Comparison of ENCODE assay signal across 1 cellular context in the genomic region with DNA sequence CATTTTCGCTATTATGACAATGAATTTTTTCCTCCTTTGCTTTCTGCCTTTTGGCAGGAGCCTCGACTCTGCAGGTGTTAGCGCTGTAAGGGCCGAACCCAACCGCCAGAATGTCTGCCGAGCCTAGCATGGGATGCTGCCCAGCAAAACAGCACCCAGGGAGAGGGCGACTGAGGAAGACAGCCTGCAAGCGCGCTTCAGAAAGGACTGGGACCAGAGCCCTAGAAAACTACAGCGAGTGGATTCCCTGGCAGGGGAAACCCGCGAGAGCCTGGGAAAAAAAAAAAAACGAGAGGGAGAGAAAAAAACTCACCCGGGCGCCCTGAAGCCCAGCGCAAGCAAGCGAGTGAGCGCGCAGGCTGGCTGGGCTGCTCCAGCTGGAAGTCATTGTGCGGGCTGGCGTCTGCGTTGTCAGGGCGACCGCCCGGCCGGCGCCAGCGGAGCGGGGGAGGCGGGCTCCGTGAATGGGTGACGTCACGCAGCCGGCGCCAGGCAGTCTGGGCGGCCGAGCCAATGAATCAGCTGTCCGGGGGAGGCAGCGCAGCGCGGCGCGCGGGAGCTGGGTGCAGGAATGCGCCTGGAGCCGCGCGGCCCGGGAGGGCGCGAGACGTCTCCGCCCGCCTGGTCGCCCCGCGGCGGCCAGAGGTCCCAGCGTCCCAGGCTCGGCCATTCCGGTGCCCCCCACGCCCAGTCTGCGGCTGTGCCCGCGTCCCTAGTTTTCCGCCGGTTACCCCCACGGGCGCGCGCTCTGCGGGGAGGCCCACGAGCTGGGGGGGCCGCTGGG.
TF ChIP-seq lines count a peak whose summit lies in the region.

No MANE protein-coding gene starts in this region.

TF ChIP-seq in HepG2, 621 proteins besides CTCF, POLR2A, EP300 and RAD21 (continued from another document and continues in another):
- TF ChIP-seq PHB2 (IDR thresholded peaks at IDR 0.05; ENCODE audit: partially characterized antibody), result no peak
- TF ChIP-seq ZNF615 (CRISPR knock-in tag; IDR thresholded peaks at IDR 0.05; ENCODE audit: borderline replicate concordance), result no peak
- TF ChIP-seq MTA1 (CRISPR knock-in tag; IDR thresholded peaks at IDR 0.05; ENCODE audit: borderline replicate concordance), result no peak; the same call in 1 of the 2 replicates
- TF ChIP-seq ZBTB39 (CRISPR knock-in tag; IDR thresholded peaks at IDR 0.05), result 0 out of 2 replicates have a peak, but pooled peaks have one; percentile 7
- no peak for TF ChIP-seq ZNF101 (CRISPR knock-in tag; IDR thresholded peaks at IDR 0.05; ENCODE audit: borderline replicate concordance, low read depth)
- no peak for TF ChIP-seq ZKSCAN1 (IDR thresholded peaks at IDR 0.05; ENCODE audit: low read length)
- peak; percentile 47; the same call in 1 of the 2 replicates for TF ChIP-seq ZNF274 (CRISPR knock-in tag; IDR thresholded peaks at IDR 0.05)
- peak; percentile 83; the same call in 1 of the 2 replicates for TF ChIP-seq SAFB2 (CRISPR knock-in tag; IDR thresholded peaks at IDR 0.05; ENCODE audit: borderline replicate concordance, low read depth)
- no peak for TF ChIP-seq DPF2 (CRISPR knock-in tag; IDR thresholded peaks at IDR 0.05; ENCODE audit: borderline replicate concordance, low read depth)
- TF ChIP-seq IRF2 (CRISPR knock-in tag; IDR thresholded peaks at IDR 0.05), result peak; percentile 65; the same call in 1 of the 2 replicates
- TF ChIP-seq FOSL2 (CRISPR knock-in tag; IDR thresholded peaks at IDR 0.05), result peak; percentile 88
- peak; percentile 17; the same call in 1 of the 2 replicates for TF ChIP-seq MLXIP (CRISPR knock-in tag; IDR thresholded peaks at IDR 0.05; ENCODE audit: borderline replicate concordance)
- TF ChIP-seq NKX3-1 (CRISPR knock-in tag; IDR thresholded peaks at IDR 0.05), result peak; percentile 66; the same call in 1 of the 2 replicates
- 0 out of 2 replicates have a peak, but pooled peaks have one; percentile 27 for TF ChIP-seq NAIF1 (CRISPR knock-in tag; IDR thresholded peaks at IDR 0.05; ENCODE audit: borderline replicate concordance)
- TF ChIP-seq WIZ (CRISPR knock-in tag; IDR thresholded peaks at IDR 0.05), result no peak
- peak; percentile 93 for TF ChIP-seq KLF12 (CRISPR knock-in tag; IDR thresholded peaks at IDR 0.05; ENCODE audit: borderline replicate concordance)
- TF ChIP-seq PAWR (CRISPR knock-in tag; IDR thresholded peaks at IDR 0.05; ENCODE audit: borderline replicate concordance), result no peak; the same call in 1 of the 2 replicates
- no peak; the same call in 1 of the 2 replicates for TF ChIP-seq KLF6 (CRISPR knock-in tag; IDR thresholded peaks at IDR 0.05)
- TF ChIP-seq SP1 (IDR thresholded peaks at IDR 0.05), result no peak
- peak; percentile 44; the same call in 1 of the 2 replicates for TF ChIP-seq SP1 (CRISPR knock-in tag; IDR thresholded peaks at IDR 0.05)
- TF ChIP-seq MXI1 (IDR thresholded peaks at IDR 0.05; ENCODE audit: borderline replicate concordance, low read depth, low read length), result peak; percentile 99
- no peak for TF ChIP-seq ZC3H13 (CRISPR knock-in tag; IDR thresholded peaks at IDR 0.05)
- TF ChIP-seq ZNF782 (CRISPR knock-in tag; IDR thresholded peaks at IDR 0.05; ENCODE audit: borderline replicate concordance), result peak; percentile 36; the same call in 1 of the 2 replicates
- TF ChIP-seq STAT5B (CRISPR knock-in tag; IDR thresholded peaks at IDR 0.05), result no peak
- TF ChIP-seq ATF4 (CRISPR knock-in tag; IDR thresholded peaks at IDR 0.05), result no peak
- peak; percentile 74; the same call in 1 of the 2 replicates for TF ChIP-seq ZNF556 (CRISPR knock-in tag; IDR thresholded peaks at IDR 0.05; ENCODE audit: borderline replicate concordance)
- TF ChIP-seq, protein P1, sequence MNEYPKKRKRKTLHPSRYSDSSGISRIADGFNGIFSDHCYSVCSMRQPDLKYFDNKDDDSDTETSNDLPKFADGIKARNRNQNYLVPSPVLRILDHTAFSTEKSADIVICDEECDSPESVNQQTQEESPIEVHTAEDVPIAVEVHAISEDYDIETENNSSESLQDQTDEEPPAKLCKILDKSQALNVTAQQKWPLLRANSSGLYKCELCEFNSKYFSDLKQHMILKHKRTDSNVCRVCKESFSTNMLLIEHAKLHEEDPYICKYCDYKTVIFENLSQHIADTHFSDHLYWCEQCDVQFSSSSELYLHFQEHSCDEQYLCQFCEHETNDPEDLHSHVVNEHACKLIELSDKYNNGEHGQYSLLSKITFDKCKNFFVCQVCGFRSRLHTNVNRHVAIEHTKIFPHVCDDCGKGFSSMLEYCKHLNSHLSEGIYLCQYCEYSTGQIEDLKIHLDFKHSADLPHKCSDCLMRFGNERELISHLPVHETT (CRISPR knock-in tag; conservative IDR thresholded peaks at IDR 0.05), result no peak
- TF ChIP-seq ZNF296 (CRISPR knock-in tag; conservative IDR thresholded peaks at IDR 0.05), result 0 out of 2 replicates have a peak, but pooled peaks have one; percentile 44
- TF ChIP-seq HNRNPLL (IDR thresholded peaks at IDR 0.05; ENCODE audit: low read depth, low read length, poor library complexity, severe bottlenecking), result peak; percentile 91
- TF ChIP-seq MYNN (CRISPR knock-in tag; IDR thresholded peaks at IDR 0.05; ENCODE audit: low read depth), result peak; percentile 37; the same call in 1 of the 2 replicates
- no peak for TF ChIP-seq GATA4 (IDR thresholded peaks at IDR 0.05; ENCODE audit: borderline replicate concordance, low read depth)
- no peak for TF ChIP-seq GLMP (CRISPR knock-in tag; IDR thresholded peaks at IDR 0.05; ENCODE audit: borderline replicate concordance)
- 0 out of 2 replicates have a peak, but pooled peaks have one; percentile 28 for TF ChIP-seq FOSL1 (CRISPR knock-in tag; IDR thresholded peaks at IDR 0.05; ENCODE audit: borderline replicate concordance)
- TF ChIP-seq, protein P2, sequence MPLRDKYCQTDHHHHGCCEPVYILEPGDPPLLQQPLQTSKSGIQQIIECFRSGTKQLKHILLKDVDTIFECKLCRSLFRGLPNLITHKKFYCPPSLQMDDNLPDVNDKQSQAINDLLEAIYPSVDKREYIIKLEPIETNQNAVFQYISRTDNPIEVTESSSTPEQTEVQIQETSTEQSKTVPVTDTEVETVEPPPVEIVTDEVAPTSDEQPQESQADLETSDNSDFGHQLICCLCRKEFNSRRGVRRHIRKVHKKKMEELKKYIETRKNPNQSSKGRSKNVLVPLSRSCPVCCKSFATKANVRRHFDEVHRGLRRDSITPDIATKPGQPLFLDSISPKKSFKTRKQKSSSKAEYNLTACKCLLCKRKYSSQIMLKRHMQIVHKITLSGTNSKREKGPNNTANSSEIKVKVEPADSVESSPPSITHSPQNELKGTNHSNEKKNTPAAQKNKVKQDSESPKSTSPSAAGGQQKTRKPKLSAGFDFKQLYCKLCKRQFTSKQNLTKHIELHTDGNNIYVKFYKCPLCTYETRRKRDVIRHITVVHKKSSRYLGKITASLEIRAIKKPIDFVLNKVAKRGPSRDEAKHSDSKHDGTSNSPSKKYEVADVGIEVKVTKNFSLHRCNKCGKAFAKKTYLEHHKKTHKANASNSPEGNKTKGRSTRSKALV (CRISPR knock-in tag; IDR thresholded peaks at IDR 0.05), result peak; percentile 96
- TF ChIP-seq CSRNP1 (CRISPR knock-in tag; IDR thresholded peaks at IDR 0.05), result peak; percentile 83; the same call in 1 of the 2 replicates
- TF ChIP-seq CAMTA2 (CRISPR knock-in tag; IDR thresholded peaks at IDR 0.05; ENCODE audit: borderline replicate concordance), result no peak
- TF ChIP-seq ZNF607 (CRISPR knock-in tag; IDR thresholded peaks at IDR 0.05; ENCODE audit: borderline replicate concordance), result peak; percentile 96
- no peak for TF ChIP-seq EZH2 (conservative IDR thresholded peaks at IDR 0.05; ENCODE audit: low read depth, low read length)
- TF ChIP-seq ZFAT (CRISPR knock-in tag; conservative IDR thresholded peaks at IDR 0.05), result peak; percentile 85; the same call in 1 of the 2 replicates
- TF ChIP-seq ZSCAN9 (CRISPR knock-in tag; IDR thresholded peaks at IDR 0.05; ENCODE audit: borderline replicate concordance), result peak; percentile 28; the same call in 1 of the 2 replicates
- TF ChIP-seq ELF4 (CRISPR knock-in tag; IDR thresholded peaks at IDR 0.05; ENCODE audit: borderline replicate concordance), result no peak
- no peak for TF ChIP-seq ZC3H4 (CRISPR knock-in tag; IDR thresholded peaks at IDR 0.05; ENCODE audit: borderline replicate concordance)
- peak; percentile 70 for TF ChIP-seq ISL2 (CRISPR knock-in tag; IDR thresholded peaks at IDR 0.05)
- peak; percentile 94 for TF ChIP-seq MEIS2 (CRISPR knock-in tag; IDR thresholded peaks at IDR 0.05)
- TF ChIP-seq MEF2D (CRISPR knock-in tag; IDR thresholded peaks at IDR 0.05), result no peak; the same call in 1 of the 2 replicates
- no peak for TF ChIP-seq ZZZ3 (CRISPR knock-in tag; IDR thresholded peaks at IDR 0.05; ENCODE audit: borderline replicate concordance)
- TF ChIP-seq ZNF569 (CRISPR knock-in tag; IDR thresholded peaks at IDR 0.05; ENCODE audit: borderline replicate concordance), result no peak
- peak; percentile 38; the same call in 1 of the 2 replicates for TF ChIP-seq GMEB2 (CRISPR knock-in tag; IDR thresholded peaks at IDR 0.05; ENCODE audit: low read depth)
- TF ChIP-seq ZNF292 (CRISPR knock-in tag; IDR thresholded peaks at IDR 0.05; ENCODE audit: borderline replicate concordance, low read depth), result peak; percentile 80; the same call in 1 of the 2 replicates
